In the genomic region with DNA sequence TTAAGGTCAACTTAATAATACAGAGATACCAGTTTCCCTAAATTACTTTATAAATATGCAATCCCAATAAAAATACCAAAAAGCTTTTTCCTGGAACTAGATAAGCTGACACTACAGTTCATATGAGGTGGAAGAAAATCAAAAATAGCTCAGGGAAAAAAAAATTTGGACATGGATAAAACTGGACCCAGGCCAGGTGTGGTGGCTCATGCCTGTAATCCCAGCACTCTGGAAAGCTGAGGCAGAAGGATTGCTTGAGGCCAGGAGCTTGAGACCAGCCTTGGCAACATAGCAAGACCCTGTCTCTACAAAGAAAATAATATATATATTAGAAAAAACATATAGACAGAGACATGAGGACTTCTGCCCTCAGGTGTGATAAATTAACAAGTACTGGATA, we compare ENCODE assay signal across 3 cellular contexts. TPM values are rescaled to one million over a fixed set of nuclear protein-coding genes. Genes with fewer than 3 reads are reported as not detected.
"Had no signal": no experiment of that assay in that cellular context is flagged by ENCODE, and none has a peak within 500 bp of the region (broad histone marks: within the 10 kb centered on the region; RNA-seq: fewer than 3 reads in every experiment).

No MANE protein-coding gene starts in this region.

RNA-seq across cellular contexts. Expression of gene SPDYE5, which starts 14.7 kb away (rescaled TPM):
- total RNA-seq: M059J, Peyer's patch, SJCRH30 had no signal
